18 cellular contexts compared by ENCODE assay signal in genomic region chr1:4650486-4650885, GRCh38. TPM values are rescaled to one million over a fixed set of nuclear protein-coding genes. Genes with fewer than 3 reads are reported as not detected.
DNase-seq lines count a peak whose midpoint lies in the region; ATAC-seq lines count a peak whose summit lies in the region.
"Had no signal": no experiment of that assay in that cellular context is flagged by ENCODE, and none has a peak within 500 bp of the region (broad histone marks: within the 10 kb centered on the region; RNA-seq: fewer than 3 reads in every experiment).

No MANE protein-coding gene starts in this region.

- intact Hi-C loops in left cardiac atrium (cut with DNase I) (loop anchor here (10.0 kb wide), 3 partner anchors 736 to 1324 kb away; no protein-coding TSS in a partner anchor), left ventricle myocardium superior (cut with micrococcal nuclease) (no loop called here)

- DNase-seq in left cardiac atrium (no peak), left ventricle myocardium superior (no peak), SW480 (ENCODE audit: low spot score) (peak; percentile 49), iPS-NIHi7 (ENCODE audit: extremely low spot score) (peak; percentile 46), cerebellar nuclear complex (lab: John Stamatoyannopoulos, UW) (no peak), amygdala (lab: John Stamatoyannopoulos, UW) (no peak), retina (no peak), substantia nigra (lab: John Stamatoyannopoulos, UW) (no peak)
- DNase-seq: activated CD4-positive, alpha-beta T cell treated with anti-CD3 and anti-CD28 coated beads for 48 hours; activated naive CD4-positive, alpha-beta T cell treated with anti-CD3 and anti-CD28 coated beads, Interleukin-2, amount 50 U/mL, for 16 hours; activated T-cell treated with anti-CD3 and anti-CD28 coated beads for 4 hours; NCI-H1048; pancreas; SIG-M5; spleen; T1000 had no signal

- H3K27ac ChIP-seq in substantia nigra (ENCODE audit: low read depth, low read length, poor library complexity, severe bottlenecking), result no peak overlapping the region
- H3K27ac ChIP-seq: 22Rv1, gastroesophageal sphincter, pancreas, spleen had no signal

- ATAC-seq in left cardiac atrium (peak; percentile 24 to 88), left ventricle myocardium superior (no peak)
- ATAC-seq: gastroesophageal sphincter, pancreas had no signal

RNA-seq across cellular contexts. Expression of gene AJAP1, which starts 3.9 kb away (rescaled TPM):
- total RNA-seq in left cardiac atrium, result under 1 TPM; 0.10 to 0.56 TPM
- 0.05 TPM for total RNA-seq in left ventricle myocardium superior

Comparison
In these comparisons a context has a peak if more than half of its experiments do, and no peak if none do; other contexts are left out.
1. DNase-seq: peak in SW480 (single experiment) and iPS-NIHi7 (single experiment); none in left cardiac atrium (single experiment), left ventricle myocardium superior (single experiment), cerebellar nuclear complex (0 of 2), amygdala (0 of 56), retina (single experiment) and substantia nigra (0 of 49).